ENCODE assay signal across 11 cellular contexts in genomic region chr20:37392441-37393195, GRCh38. TPM values are rescaled to one million over a fixed set of nuclear protein-coding genes. Genes with fewer than 3 reads are reported as not detected.
DNase-seq lines count a peak whose midpoint lies in the region; ATAC-seq and TF ChIP-seq lines count a peak whose summit lies in the region.
"Had no signal": no experiment of that assay in that cellular context is flagged by ENCODE, and none has a peak within 500 bp of the region (broad histone marks: within the 10 kb centered on the region; RNA-seq: fewer than 3 reads in every experiment).

No MANE protein-coding gene starts in this region.

- peaks cover 7% of the 10 kb centered on the region for H3K36me3 ChIP-seq in Caco-2 (ENCODE audit: control insufficient read depth, insufficient read depth, low read length)
- no peaks in the 10 kb centered on the region; the same call in 1 of the 2 replicates for H3K36me3 ChIP-seq in GM23248 (ENCODE audit: low read depth)
- H3K36me3 ChIP-seq: ovary had no signal

- BruUV-seq in Caco-2 (replicated peaks; lab: Mats Ljungman, UMichigan): no TSS peak

- H3K27ac ChIP-seq in GM23248: no peak overlapping the region
- H3K27ac ChIP-seq: ovary, SK-N-MC, upper lobe of left lung had no signal

- no peaks in the 10 kb centered on the region for H3K79me2 ChIP-seq in GM23248 (ENCODE audit: insufficient read depth)

- no peak overlapping the region for H3K9ac ChIP-seq in GM23248

- ATAC-seq in WTC11 (no peak), left lobe of liver (peak; percentile 19), GM21619 (IDR thresholded peaks at IDR 0.05; ENCODE audit: unreplicated experiment) (no peak), HG03439 (IDR thresholded peaks at IDR 0.05; ENCODE audit: unreplicated experiment) (no peak)
- ATAC-seq: effector memory CD8-positive, alpha-beta T cell had no signal

- DNase-seq in Caco-2: peak in 1 of 2 experiments; percentile 59
- DNase-seq in GM23248: peak; percentile 55
- DNase-seq in WTC11 (ENCODE audit: low spot score): peak; percentile 50
- DNase-seq in left lobe of liver (ENCODE audit: low spot score): no peak
- DNase-seq in GM19240 (ENCODE audit: insufficient read length, low spot score): no peak
- DNase-seq: effector memory CD8-positive, alpha-beta T cell; upper lobe of left lung had no signal

- no peak overlapping the region for H2AFZ ChIP-seq in GM23248

- WGBS in GM23248 (ENCODE audit: low coverage in 1 of 2, low lambda C conversion rate in 2 of 2, missing lambda C conversion rate in 2 of 2), 2 experiments: 90 to 98% methylated on average over 9 to 16 of the region's 16 CpGs

- no peak overlapping the region for H3K4me3 ChIP-seq in Caco-2 (ENCODE audit: low read depth, low read length)
- no peak overlapping the region for H3K4me3 ChIP-seq in GM23248
- H3K4me3 ChIP-seq: ovary, SK-N-MC, upper lobe of left lung had no signal

- H3K4me3 Mint-ChIP-seq in Caco-2 (ENCODE audit: unreplicated experiment) (no peak overlapping the region), WTC11 (no peak overlapping the region)
- H3K4me3 Mint-ChIP-seq: effector memory CD8-positive, alpha-beta T cell had no signal

- TF ChIP-seq CTCF in Caco-2 (IDR thresholded peaks at IDR 0.05; ENCODE audit: insufficient read depth in 1 of 2, low read depth in 1 of 2, low read length in 1 of 2, severe bottlenecking in 1 of 2, unreplicated experiment in 1 of 2) (peak; percentile 32 to 46), WTC11 (IDR thresholded peaks at IDR 0.05) (peak; percentile 23; the same call in 1 of the 2 replicates)

- POLR2A ChIA-PET in Caco-2 (lab: Charles Lee) (no interaction called here), WTC11 (lab: Charles Lee) (interaction anchor here (1.3 kb wide), 1 partner anchor 9 kb away, joined by 3 read pairs; no protein-coding TSS in a partner anchor)

- H3K9me3 Mint-ChIP-seq in Caco-2 (ENCODE audit: unreplicated experiment) (no peaks in the 10 kb centered on the region), WTC11 (no peaks in the 10 kb centered on the region)
- H3K9me3 Mint-ChIP-seq: effector memory CD8-positive, alpha-beta T cell had no signal

- H3F3A ChIP-seq in GM23248 (ENCODE audit: insufficient read depth): no peaks in the 10 kb centered on the region

- CTCF ChIA-PET in Caco-2 (lab: Charles Lee): no interaction called here
- CTCF ChIA-PET in WTC11 (lab: Charles Lee): interaction anchor here (0.7 to 1.8 kb wide), 10 partner anchors 9 to 142 kb away, joined by 3 to 6 read pairs (median 3); partner anchors contain the start of gene SRC

- H3K9me3 ChIP-seq in Caco-2: no peaks in the 10 kb centered on the region
- H3K9me3 ChIP-seq in GM23248 (ENCODE audit: low read depth): no peaks in the 10 kb centered on the region
- H3K9me3 ChIP-seq: ovary, upper lobe of left lung had no signal

- H3K4me2 ChIP-seq in GM23248 (ENCODE audit: unreplicated experiment): no peak overlapping the region

- in situ Hi-C loops in GM23248 (cut with MboI): loop anchor here (10.0 kb wide), 1 partner anchor 122 kb away; no protein-coding TSS in a partner anchor

- H3K27me3 Mint-ChIP-seq in Caco-2 (ENCODE audit: insufficient read depth, unreplicated experiment) (no peaks in the 10 kb centered on the region), WTC11 (ENCODE audit: low read depth) (no peaks in the 10 kb centered on the region)
- H3K27me3 Mint-ChIP-seq: effector memory CD8-positive, alpha-beta T cell had no signal

- H3K4me1 Mint-ChIP-seq in Caco-2 (ENCODE audit: low read depth, unreplicated experiment) (peaks cover 10% of the 10 kb centered on the region), WTC11 (peaks cover 28% of the 10 kb centered on the region)

- H3K36me3 Mint-ChIP-seq in Caco-2 (ENCODE audit: insufficient read depth, unreplicated experiment) (peaks cover 91% of the 10 kb centered on the region), WTC11 (no peaks in the 10 kb centered on the region)

- H3K27me3 ChIP-seq in Caco-2 (replicated peaks; ENCODE audit: control insufficient read depth, insufficient read depth, low read length): no peaks in the 10 kb centered on the region
- H3K27me3 ChIP-seq in GM23248 (replicated peaks; ENCODE audit: insufficient read depth): no peaks in the 10 kb centered on the region
- H3K27me3 ChIP-seq: ovary, upper lobe of left lung had no signal

- H3K27ac Mint-ChIP-seq in Caco-2 (ENCODE audit: unreplicated experiment) (peak overlapping the region; percentile 20), WTC11 (no peak overlapping the region)
- H3K27ac Mint-ChIP-seq: effector memory CD8-positive, alpha-beta T cell had no signal

- H3K4me1 ChIP-seq in Caco-2 (peaks cover 22% of the 10 kb centered on the region), GM23248 (ENCODE audit: insufficient read depth) (no peaks in the 10 kb centered on the region)
- H3K4me1 ChIP-seq: upper lobe of left lung had no signal

- intact Hi-C loops in Caco-2 (cut with micrococcal nuclease; ENCODE audit: unreplicated experiment): no loop called here

- no peaks in the 10 kb centered on the region for H3K9me2 ChIP-seq in GM23248 (ENCODE audit: insufficient read depth)

- no peaks in the 10 kb centered on the region for H4K20me1 ChIP-seq in GM23248 (ENCODE audit: insufficient read depth)

TF ChIP-seq in WTC11, 78 proteins besides CTCF, POLR2A, EP300 and RAD21 (continues in another document):
- TF ChIP-seq ELF4 (CRISPR knock-in tag; IDR thresholded peaks at IDR 0.05; ENCODE audit: low read depth) (no peak), MXD4 (CRISPR knock-in tag; IDR thresholded peaks at IDR 0.05; ENCODE audit: borderline replicate concordance) (no peak), SMAD3 (CRISPR knock-in tag; IDR thresholded peaks at IDR 0.05; ENCODE audit: borderline replicate concordance) (no peak), ERG (CRISPR knock-in tag; IDR thresholded peaks at IDR 0.05) (no peak), OVOL2 (CRISPR knock-in tag; IDR thresholded peaks at IDR 0.05; ENCODE audit: borderline replicate concordance) (no peak), E2F5 (CRISPR knock-in tag; IDR thresholded peaks at IDR 0.05) (no peak), ZNF671 (CRISPR knock-in tag; IDR thresholded peaks at IDR 0.05) (no peak), MYBL2 (CRISPR knock-in tag; IDR thresholded peaks at IDR 0.05) (no peak), E2F1 (CRISPR knock-in tag; IDR thresholded peaks at IDR 0.05) (no peak), PRDM15 (CRISPR knock-in tag; IDR thresholded peaks at IDR 0.05) (no peak), JAZF1 (CRISPR knock-in tag; IDR thresholded peaks at IDR 0.05) (no peak), ZNF396 (CRISPR knock-in tag; IDR thresholded peaks at IDR 0.05; ENCODE audit: borderline replicate concordance) (no peak)

RNA-seq across cellular contexts. Expression of gene SRC, which starts 46.7 kb away (rescaled TPM):
- total RNA-seq in Caco-2 (2022) (197 and 222 TPM in 2 replicates), WTC11 (2021) (27.4 to 33.3 TPM (median 30.4 TPM) in 3 replicates), left lobe of liver (9.6 TPM)
- 28.6 and 29.8 TPM in 2 replicates for total RNA-seq in GM23248 (2014; rRNA removed; shearing (Covaris generic))
- 13.9 and 17.0 TPM in 2 replicates for polyA plus RNA-seq in GM23248 (2016; fragmentation: Nextera tagmentation; extraction: Ambion mirVana)

Comparison
In these comparisons a context has a peak if more than half of its experiments do, and no peak if none do; other contexts are left out.
1. DNase-seq: peak in GM23248 (single experiment) and WTC11 (single experiment); none in left lobe of liver (single experiment) and GM19240 (single experiment).